Comparison of ENCODE assay signal across 1 cellular context in the genomic region with DNA sequence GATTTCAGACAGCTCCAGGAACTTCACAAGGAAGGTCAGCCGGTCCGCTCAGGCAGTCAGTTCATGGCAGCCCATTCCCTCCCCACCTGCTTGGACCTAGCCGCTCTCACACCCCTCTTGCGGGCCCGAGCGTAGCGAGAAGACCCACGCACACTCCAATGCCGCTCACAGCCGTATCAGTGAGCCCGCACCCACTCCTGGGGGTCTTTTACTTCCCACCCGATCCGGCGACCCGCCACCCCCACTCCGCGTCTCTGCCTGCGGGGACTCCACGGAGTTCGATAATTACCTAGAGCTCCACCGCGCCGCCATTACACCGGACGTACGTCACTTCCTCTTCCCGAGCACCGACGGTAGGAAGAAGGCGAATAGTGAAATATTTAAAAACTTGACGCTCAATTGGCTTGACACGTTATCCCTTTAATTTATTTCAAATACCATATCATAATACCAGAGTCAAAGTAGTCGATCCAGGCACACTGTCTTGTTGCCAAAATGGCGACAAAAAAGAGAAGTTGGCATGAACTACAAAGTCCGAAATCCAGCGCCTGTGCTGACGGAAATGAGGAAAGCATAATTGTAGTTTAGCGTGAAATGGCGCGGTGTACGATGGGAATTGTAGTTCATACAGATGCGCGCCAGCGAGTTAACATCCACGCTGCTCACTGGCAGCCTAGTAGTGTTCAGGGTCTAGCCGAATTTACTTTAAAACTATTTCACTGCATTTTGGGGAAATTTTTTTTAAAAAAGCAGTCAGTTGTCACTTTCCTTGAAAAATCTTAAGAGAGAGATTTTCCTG.
TF ChIP-seq lines count a peak whose summit lies in the region.

A gene (minus strand): TSS at position 517 of the 799 bp plus-strand sequence. CDS start 13,956 bp downstream, outside the sequence.

TF ChIP-seq in K562, 482 proteins besides CTCF, POLR2A, EP300 and RAD21 (continued from another document and continues in another):
- TF ChIP-seq, protein P1, sequence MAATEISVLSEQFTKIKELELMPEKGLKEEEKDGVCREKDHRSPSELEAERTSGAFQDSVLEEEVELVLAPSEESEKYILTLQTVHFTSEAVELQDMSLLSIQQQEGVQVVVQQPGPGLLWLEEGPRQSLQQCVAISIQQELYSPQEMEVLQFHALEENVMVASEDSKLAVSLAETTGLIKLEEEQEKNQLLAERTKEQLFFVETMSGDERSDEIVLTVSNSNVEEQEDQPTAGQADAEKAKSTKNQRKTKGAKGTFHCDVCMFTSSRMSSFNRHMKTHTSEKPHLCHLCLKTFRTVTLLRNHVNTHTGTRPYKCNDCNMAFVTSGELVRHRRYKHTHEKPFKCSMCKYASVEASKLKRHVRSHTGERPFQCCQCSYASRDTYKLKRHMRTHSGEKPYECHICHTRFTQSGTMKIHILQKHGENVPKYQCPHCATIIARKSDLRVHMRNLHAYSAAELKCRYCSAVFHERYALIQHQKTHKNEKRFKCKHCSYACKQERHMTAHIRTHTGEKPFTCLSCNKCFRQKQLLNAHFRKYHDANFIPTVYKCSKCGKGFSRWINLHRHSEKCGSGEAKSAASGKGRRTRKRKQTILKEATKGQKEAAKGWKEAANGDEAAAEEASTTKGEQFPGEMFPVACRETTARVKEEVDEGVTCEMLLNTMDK (IDR thresholded peaks at IDR 0.05; ENCODE audit: borderline replicate concordance, insufficient read depth, low read depth, low read length, poor library complexity, severe bottlenecking): no peak
- TF ChIP-seq ZNF134 (CRISPR knock-in tag; conservative IDR thresholded peaks at IDR 0.05) (no peak; the same call in 1 of the 2 replicates), ZNF507 (tag; conservative IDR thresholded peaks at IDR 0.05) (no peak), RHOXF2B (CRISPR knock-in tag; conservative IDR thresholded peaks at IDR 0.05) (no peak), ZNF696 (CRISPR knock-in tag; conservative IDR thresholded peaks at IDR 0.05) (no peak), NBN (IDR thresholded peaks at IDR 0.05; ENCODE audit: low read depth) (no peak; the same call in 1 of the 2 replicates), ZNF239 (CRISPR knock-in tag; IDR thresholded peaks at IDR 0.05) (no peak; the same call in 1 of the 2 replicates), BRD4 (IDR thresholded peaks at IDR 0.05) (peak; percentile 92; the same call in 1 of the 2 replicates), CHCHD3 (CRISPR knock-in tag; IDR thresholded peaks at IDR 0.05) (no peak), BACH1 (tag; IDR thresholded peaks at IDR 0.05) (peak; percentile 73; the same call in 1 of the 2 replicates), SAFB2 (IDR thresholded peaks at IDR 0.05; ENCODE audit: borderline replicate concordance, low read depth, low read length, severe bottlenecking) (no peak), GABPB2 (CRISPR knock-in tag; conservative IDR thresholded peaks at IDR 0.05) (no peak), POLR2G (IDR thresholded peaks at IDR 0.05; ENCODE audit: low read depth, low read length) (peak; percentile 96), ZNF140 (CRISPR knock-in tag; IDR thresholded peaks at IDR 0.05) (no peak), ZNF143 (CRISPR knock-in tag; IDR thresholded peaks at IDR 0.05) (peak; percentile 92), ZNF282 (CRISPR knock-in tag; IDR thresholded peaks at IDR 0.05) (no peak), CREM (IDR thresholded peaks at IDR 0.05; ENCODE audit: low read depth) (peak; percentile 95), NR2C1 (IDR thresholded peaks at IDR 0.05) (peak; percentile 45; the same call in 1 of the 2 replicates), NR2C1 (tag; IDR thresholded peaks at IDR 0.05) (peak; percentile 81; the same call in 1 of the 2 replicates), GATAD2B (IDR thresholded peaks at IDR 0.05; ENCODE audit: borderline replicate concordance) (no peak), BCL6 (CRISPR knock-in tag; IDR thresholded peaks at IDR 0.05) (no peak), ZNF165 (CRISPR knock-in tag; IDR thresholded peaks at IDR 0.05; ENCODE audit: borderline replicate concordance) (no peak), ZNF644 (tag; IDR thresholded peaks at IDR 0.05; ENCODE audit: low read depth) (peak; percentile 83), RBBP5 (IDR thresholded peaks at IDR 0.05; ENCODE audit: borderline replicate concordance, insufficient read depth, low read length, poor library complexity, severe bottlenecking) (peak; percentile 97), ZNF197 (CRISPR knock-in tag; IDR thresholded peaks at IDR 0.05; ENCODE audit: low read depth) (peak; percentile 68; the same call in 1 of the 2 replicates), POLR3A (IDR thresholded peaks at IDR 0.05; ENCODE audit: borderline replicate concordance, extremely low read depth, insufficient read depth, insufficient read length) (no peak), XRCC3 (IDR thresholded peaks at IDR 0.05) (no peak)
- TF ChIP-seq, protein P2, sequence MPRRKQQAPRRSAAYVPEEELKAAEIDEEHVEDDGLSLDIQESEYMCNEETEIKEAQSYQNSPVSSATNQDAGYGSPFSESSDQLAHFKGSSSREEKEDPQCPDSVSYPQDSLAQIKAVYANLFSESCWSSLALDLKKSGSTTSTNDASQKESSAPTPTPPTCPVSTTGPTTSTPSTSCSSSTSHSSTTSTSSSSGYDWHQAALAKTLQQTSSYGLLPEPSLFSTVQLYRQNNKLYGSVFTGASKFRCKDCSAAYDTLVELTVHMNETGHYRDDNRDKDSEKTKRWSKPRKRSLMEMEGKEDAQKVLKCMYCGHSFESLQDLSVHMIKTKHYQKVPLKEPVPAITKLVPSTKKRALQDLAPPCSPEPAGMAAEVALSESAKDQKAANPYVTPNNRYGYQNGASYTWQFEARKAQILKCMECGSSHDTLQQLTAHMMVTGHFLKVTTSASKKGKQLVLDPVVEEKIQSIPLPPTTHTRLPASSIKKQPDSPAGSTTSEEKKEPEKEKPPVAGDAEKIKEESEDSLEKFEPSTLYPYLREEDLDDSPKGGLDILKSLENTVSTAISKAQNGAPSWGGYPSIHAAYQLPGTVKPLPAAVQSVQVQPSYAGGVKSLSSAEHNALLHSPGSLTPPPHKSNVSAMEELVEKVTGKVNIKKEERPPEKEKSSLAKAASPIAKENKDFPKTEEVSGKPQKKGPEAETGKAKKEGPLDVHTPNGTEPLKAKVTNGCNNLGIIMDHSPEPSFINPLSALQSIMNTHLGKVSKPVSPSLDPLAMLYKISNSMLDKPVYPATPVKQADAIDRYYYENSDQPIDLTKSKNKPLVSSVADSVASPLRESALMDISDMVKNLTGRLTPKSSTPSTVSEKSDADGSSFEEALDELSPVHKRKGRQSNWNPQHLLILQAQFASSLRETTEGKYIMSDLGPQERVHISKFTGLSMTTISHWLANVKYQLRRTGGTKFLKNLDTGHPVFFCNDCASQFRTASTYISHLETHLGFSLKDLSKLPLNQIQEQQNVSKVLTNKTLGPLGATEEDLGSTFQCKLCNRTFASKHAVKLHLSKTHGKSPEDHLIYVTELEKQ (CRISPR knock-in tag; IDR thresholded peaks at IDR 0.05): no peak
- TF ChIP-seq, protein P3, sequence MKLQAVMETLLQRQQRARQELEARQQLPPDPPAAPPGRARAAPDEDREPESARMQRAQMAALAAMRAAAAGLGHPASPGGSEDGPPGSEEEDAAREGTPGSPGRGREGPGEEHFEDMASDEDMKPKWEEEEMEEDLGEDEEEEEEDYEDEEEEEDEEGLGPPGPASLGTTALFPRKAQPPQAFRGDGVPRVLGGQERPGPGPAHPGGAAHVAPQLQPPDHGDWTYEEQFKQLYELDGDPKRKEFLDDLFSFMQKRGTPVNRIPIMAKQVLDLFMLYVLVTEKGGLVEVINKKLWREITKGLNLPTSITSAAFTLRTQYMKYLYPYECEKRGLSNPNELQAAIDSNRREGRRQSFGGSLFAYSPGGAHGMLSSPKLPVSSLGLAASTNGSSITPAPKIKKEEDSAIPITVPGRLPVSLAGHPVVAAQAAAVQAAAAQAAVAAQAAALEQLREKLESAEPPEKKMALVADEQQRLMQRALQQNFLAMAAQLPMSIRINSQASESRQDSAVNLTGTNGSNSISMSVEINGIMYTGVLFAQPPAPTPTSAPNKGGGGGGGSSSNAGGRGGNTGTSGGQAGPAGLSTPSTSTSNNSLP (IDR thresholded peaks at IDR 0.05; ENCODE audit: borderline replicate concordance, low read depth, low read length): no peak
- TF ChIP-seq, protein P4, sequence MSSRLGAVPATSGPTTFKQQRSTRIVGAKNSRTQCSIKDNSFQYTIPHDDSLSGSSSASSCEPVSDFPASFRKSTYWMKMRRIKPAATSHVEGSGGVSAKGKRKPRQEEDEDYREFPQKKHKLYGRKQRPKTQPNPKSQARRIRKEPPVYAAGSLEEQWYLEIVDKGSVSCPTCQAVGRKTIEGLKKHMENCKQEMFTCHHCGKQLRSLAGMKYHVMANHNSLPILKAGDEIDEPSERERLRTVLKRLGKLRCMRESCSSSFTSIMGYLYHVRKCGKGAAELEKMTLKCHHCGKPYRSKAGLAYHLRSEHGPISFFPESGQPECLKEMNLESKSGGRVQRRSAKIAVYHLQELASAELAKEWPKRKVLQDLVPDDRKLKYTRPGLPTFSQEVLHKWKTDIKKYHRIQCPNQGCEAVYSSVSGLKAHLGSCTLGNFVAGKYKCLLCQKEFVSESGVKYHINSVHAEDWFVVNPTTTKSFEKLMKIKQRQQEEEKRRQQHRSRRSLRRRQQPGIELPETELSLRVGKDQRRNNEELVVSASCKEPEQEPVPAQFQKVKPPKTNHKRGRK (tag; IDR thresholded peaks at IDR 0.05): no peak
- TF ChIP-seq, protein P5, sequence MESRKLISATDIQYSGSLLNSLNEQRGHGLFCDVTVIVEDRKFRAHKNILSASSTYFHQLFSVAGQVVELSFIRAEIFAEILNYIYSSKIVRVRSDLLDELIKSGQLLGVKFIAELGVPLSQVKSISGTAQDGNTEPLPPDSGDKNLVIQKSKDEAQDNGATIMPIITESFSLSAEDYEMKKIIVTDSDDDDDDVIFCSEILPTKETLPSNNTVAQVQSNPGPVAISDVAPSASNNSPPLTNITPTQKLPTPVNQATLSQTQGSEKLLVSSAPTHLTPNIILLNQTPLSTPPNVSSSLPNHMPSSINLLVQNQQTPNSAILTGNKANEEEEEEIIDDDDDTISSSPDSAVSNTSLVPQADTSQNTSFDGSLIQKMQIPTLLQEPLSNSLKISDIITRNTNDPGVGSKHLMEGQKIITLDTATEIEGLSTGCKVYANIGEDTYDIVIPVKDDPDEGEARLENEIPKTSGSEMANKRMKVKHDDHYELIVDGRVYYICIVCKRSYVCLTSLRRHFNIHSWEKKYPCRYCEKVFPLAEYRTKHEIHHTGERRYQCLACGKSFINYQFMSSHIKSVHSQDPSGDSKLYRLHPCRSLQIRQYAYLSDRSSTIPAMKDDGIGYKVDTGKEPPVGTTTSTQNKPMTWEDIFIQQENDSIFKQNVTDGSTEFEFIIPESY (CRISPR knock-in tag; IDR thresholded peaks at IDR 0.05): peak; percentile 44; the same call in 1 of the 2 replicates
- TF ChIP-seq, protein P6, sequence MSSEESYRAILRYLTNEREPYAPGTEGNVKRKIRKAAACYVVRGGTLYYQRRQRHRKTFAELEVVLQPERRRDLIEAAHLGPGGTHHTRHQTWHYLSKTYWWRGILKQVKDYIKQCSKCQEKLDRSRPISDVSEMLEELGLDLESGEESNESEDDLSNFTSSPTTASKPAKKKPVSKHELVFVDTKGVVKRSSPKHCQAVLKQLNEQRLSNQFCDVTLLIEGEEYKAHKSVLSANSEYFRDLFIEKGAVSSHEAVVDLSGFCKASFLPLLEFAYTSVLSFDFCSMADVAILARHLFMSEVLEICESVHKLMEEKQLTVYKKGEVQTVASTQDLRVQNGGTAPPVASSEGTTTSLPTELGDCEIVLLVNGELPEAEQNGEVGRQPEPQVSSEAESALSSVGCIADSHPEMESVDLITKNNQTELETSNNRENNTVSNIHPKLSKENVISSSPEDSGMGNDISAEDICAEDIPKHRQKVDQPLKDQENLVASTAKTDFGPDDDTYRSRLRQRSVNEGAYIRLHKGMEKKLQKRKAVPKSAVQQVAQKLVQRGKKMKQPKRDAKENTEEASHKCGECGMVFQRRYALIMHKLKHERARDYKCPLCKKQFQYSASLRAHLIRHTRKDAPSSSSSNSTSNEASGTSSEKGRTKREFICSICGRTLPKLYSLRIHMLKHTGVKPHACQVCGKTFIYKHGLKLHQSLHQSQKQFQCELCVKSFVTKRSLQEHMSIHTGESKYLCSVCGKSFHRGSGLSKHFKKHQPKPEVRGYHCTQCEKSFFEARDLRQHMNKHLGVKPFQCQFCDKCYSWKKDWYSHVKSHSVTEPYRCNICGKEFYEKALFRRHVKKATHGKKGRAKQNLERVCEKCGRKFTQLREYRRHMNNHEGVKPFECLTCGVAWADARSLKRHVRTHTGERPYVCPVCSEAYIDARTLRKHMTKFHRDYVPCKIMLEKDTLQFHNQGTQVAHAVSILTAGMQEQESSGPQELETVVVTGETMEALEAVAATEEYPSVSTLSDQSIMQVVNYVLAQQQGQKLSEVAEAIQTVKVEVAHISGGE (CRISPR knock-in tag; IDR thresholded peaks at IDR 0.05): peak in 1 of 3 experiments; percentile 74; a peak in 2 of 6 replicates
- TF ChIP-seq, protein P7, sequence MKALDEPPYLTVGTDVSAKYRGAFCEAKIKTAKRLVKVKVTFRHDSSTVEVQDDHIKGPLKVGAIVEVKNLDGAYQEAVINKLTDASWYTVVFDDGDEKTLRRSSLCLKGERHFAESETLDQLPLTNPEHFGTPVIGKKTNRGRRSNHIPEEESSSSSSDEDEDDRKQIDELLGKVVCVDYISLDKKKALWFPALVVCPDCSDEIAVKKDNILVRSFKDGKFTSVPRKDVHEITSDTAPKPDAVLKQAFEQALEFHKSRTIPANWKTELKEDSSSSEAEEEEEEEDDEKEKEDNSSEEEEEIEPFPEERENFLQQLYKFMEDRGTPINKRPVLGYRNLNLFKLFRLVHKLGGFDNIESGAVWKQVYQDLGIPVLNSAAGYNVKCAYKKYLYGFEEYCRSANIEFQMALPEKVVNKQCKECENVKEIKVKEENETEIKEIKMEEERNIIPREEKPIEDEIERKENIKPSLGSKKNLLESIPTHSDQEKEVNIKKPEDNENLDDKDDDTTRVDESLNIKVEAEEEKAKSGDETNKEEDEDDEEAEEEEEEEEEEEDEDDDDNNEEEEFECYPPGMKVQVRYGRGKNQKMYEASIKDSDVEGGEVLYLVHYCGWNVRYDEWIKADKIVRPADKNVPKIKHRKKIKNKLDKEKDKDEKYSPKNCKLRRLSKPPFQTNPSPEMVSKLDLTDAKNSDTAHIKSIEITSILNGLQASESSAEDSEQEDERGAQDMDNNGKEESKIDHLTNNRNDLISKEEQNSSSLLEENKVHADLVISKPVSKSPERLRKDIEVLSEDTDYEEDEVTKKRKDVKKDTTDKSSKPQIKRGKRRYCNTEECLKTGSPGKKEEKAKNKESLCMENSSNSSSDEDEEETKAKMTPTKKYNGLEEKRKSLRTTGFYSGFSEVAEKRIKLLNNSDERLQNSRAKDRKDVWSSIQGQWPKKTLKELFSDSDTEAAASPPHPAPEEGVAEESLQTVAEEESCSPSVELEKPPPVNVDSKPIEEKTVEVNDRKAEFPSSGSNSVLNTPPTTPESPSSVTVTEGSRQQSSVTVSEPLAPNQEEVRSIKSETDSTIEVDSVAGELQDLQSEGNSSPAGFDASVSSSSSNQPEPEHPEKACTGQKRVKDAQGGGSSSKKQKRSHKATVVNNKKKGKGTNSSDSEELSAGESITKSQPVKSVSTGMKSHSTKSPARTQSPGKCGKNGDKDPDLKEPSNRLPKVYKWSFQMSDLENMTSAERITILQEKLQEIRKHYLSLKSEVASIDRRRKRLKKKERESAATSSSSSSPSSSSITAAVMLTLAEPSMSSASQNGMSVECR (CRISPR knock-in tag; IDR thresholded peaks at IDR 0.05): 0 out of 2 replicates have a peak, but pooled peaks have one; percentile 49
- TF ChIP-seq, protein P8, sequence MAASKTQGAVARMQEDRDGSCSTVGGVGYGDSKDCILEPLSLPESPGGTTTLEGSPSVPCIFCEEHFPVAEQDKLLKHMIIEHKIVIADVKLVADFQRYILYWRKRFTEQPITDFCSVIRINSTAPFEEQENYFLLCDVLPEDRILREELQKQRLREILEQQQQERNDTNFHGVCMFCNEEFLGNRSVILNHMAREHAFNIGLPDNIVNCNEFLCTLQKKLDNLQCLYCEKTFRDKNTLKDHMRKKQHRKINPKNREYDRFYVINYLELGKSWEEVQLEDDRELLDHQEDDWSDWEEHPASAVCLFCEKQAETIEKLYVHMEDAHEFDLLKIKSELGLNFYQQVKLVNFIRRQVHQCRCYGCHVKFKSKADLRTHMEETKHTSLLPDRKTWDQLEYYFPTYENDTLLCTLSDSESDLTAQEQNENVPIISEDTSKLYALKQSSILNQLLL (CRISPR knock-in tag; IDR thresholded peaks at IDR 0.05; ENCODE audit: borderline replicate concordance): no peak
